ENCODE assay signal across 8 cellular contexts in the genomic region with DNA sequence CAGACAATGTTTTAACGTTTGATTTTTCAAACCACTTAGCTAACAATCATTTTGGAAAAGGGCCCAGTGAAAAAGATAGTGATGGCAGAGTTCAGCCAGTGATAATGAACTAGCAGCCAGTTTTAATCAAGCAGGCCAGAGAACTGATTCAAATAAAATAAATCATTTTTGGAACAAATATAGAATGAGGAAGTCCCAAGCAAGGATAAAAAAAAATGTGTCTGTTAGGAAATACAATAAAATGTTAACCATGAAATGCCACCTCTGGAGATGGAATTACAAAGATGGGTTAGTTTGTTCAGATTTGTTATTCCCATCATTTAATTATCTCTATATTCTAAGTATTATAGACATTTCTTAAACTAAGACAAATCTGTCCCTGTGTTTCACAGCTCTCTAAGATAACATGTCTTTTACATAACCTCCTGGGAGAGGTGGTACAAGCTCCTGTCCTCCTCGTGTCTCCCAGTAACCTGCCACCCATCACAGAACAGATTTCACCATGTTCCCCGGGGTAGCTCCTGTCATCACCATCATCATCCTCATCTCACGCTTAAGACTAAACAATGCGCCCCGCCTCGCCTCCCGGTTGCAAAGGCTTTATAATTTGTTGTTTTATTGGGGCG. TPM values are rescaled to one million over a fixed set of nuclear protein-coding genes. Genes with fewer than 3 reads are reported as not detected.
A peak's percentile ranks its signal among the peaks of the same experiment; 100 is the strongest.
DNase-seq lines count a peak whose midpoint lies in the region; ATAC-seq and TF ChIP-seq lines count a peak whose summit lies in the region.

No MANE protein-coding gene starts in this region.

- no TSS peak for BruUV-seq in Panc1 (replicated peaks; lab: Mats Ljungman, UMichigan)

- no peaks in the 10 kb centered on the region for H3K9me3 Mint-ChIP-seq in naive thymus-derived CD8-positive, alpha-beta T cell

- intact Hi-C loops in Panc1 (cut with micrococcal nuclease; ENCODE audit: unreplicated experiment) = loop anchor here (2.0 kb wide), 1 partner anchor 58 kb away; no protein-coding TSS in a partner anchor

- in situ Hi-C loops in Panc1 (cut with HindIII; ENCODE audit: low pct_unique_long_range_greater_than_20kb, low sequenced_read_pairs) = no loop called here

- H3K27me3 ChIP-seq in Panc1 (ENCODE audit: control insufficient read depth, insufficient read depth, low read length) = no peaks in the 10 kb centered on the region
- H3K27me3 ChIP-seq in effector memory CD4-positive, alpha-beta T cell (replicated peaks; ENCODE audit: control insufficient read depth, insufficient read depth, low read length, poor library complexity, severe bottlenecking) = no peaks in the 10 kb centered on the region

- no peak for TF ChIP-seq CTCF in AG10803 (conservative IDR thresholded peaks at IDR 0.05; ENCODE audit: low read length)
- no peak for TF ChIP-seq CTCF in Panc1 (IDR thresholded peaks at IDR 0.05)

- ATAC-seq in GM21390 (IDR thresholded peaks at IDR 0.05; ENCODE audit: unreplicated experiment) = peak; percentile 13
- ATAC-seq in Panc1 = no peak
- peak; percentile 3 to 5 for ATAC-seq in naive thymus-derived CD8-positive, alpha-beta T cell

- peak overlapping the region; percentile 75 for H3K27ac ChIP-seq in Panc1 (ENCODE audit: low read length)
- H3K27ac ChIP-seq in effector memory CD4-positive, alpha-beta T cell (ENCODE audit: insufficient read depth, low read length, poor library complexity, severe bottlenecking) = peak overlapping the region; percentile 92

- H3K4me1 ChIP-seq in Panc1 (ENCODE audit: control insufficient read depth, insufficient read depth, low read length) = no peaks in the 10 kb centered on the region; the same call in 1 of the 2 replicates
- peaks cover 21% of the 10 kb centered on the region for H3K4me1 ChIP-seq in effector memory CD4-positive, alpha-beta T cell (ENCODE audit: control insufficient read depth, insufficient read depth, low read length, poor library complexity, severe bottlenecking)

- H3K4me3 Mint-ChIP-seq in naive thymus-derived CD8-positive, alpha-beta T cell = peak overlapping the region; percentile 89 to 99 (median 93)

- no peaks in the 10 kb centered on the region for H3K36me3 ChIP-seq in Panc1 (ENCODE audit: control insufficient read depth, insufficient read depth, low read length)
- no peaks in the 10 kb centered on the region for H3K36me3 ChIP-seq in effector memory CD4-positive, alpha-beta T cell (ENCODE audit: control insufficient read depth, insufficient read depth, low read length)

- peaks cover 33 to 67% (median 58%) of the 10 kb centered on the region in 4 donors for H3K4me1 Mint-ChIP-seq in naive thymus-derived CD8-positive, alpha-beta T cell

- H3K27ac Mint-ChIP-seq in naive thymus-derived CD8-positive, alpha-beta T cell = peak overlapping the region; percentile 80 to 99 (median 92)

- H3K27me3 Mint-ChIP-seq in naive thymus-derived CD8-positive, alpha-beta T cell = peaks cover 0 to 2% (median 0%) of the 10 kb centered on the region in 5 donors

- H3K4me3 ChIP-seq in AG10803 (ENCODE audit: low read length) (peak overlapping the region; percentile 86), Panc1 (ENCODE audit: low read depth in 2 of 2, low read length in 2 of 2) (peak overlapping the region; percentile 79 to 83)
- peak overlapping the region; percentile 96 for H3K4me3 ChIP-seq in effector memory CD4-positive, alpha-beta T cell (ENCODE audit: insufficient read depth, low read depth, low read length, poor library complexity, severe bottlenecking)

- CTCF ChIA-PET in Panc1 (lab: Charles Lee) = interaction anchor here (1.1 kb wide), 1 partner anchor 80 kb away, joined by 3 read pairs; no protein-coding TSS in a partner anchor

- POLR2A ChIA-PET in Panc1 (lab: Charles Lee) = no interaction called here
- POLR2A ChIA-PET in naive thymus-derived CD8-positive, alpha-beta T cell (lab: Charles Lee) = interaction anchor here (0.6 to 2.5 kb wide), 20 partner anchors 10 to 331 kb away, joined by 3 to 40 read pairs (median 6); partner anchors contain the start of genes DAPK2 and PPIB

- H3K36me3 Mint-ChIP-seq in naive thymus-derived CD8-positive, alpha-beta T cell = peaks cover 0 to 3% (median 0%) of the 10 kb centered on the region in 3 donors

- DNase-seq in AG10803 (ENCODE audit: low read depth) (peak; percentile 8), Panc1 (ENCODE audit: low read depth, low spot score) (no peak), HuH-7.5 (ENCODE audit: low spot score) (no peak)
- no peak for DNase-seq in effector memory CD4-positive, alpha-beta T cell
- peak in 3 of 10 donors; percentile 13 to 30 (median 29) for DNase-seq in naive thymus-derived CD8-positive, alpha-beta T cell
- DNase-seq in activated CD4-positive, CD25-positive, alpha-beta regulatory T cell treated with anti-CD3 and anti-CD28 coated beads, Interleukin-2, amount 50 U/mL, for 72 hours = no peak
- DNase-seq in stimulated activated CD4-positive, alpha-beta T cell treated with anti-CD3 and anti-CD28 coated beads, Interleukin-2, amount 100 ng/mL, for 24 hours = no peak

- no peaks in the 10 kb centered on the region for H3K9me3 ChIP-seq in Panc1 (ENCODE audit: control insufficient read depth, insufficient read depth, low read depth, low read length)
- no peaks in the 10 kb centered on the region for H3K9me3 ChIP-seq in effector memory CD4-positive, alpha-beta T cell (ENCODE audit: control insufficient read depth, low read length)

RNA-seq across cellular contexts. Expression of gene HERC1, which starts 1.0 kb away (rescaled TPM):
- 29.7 TPM for total RNA-seq in Panc1 (2021; ENCODE audit: unreplicated experiment)
- polyA plus RNA-seq in Panc1 (2012; ENCODE audit: insufficient read length) = 23.3 TPM
- 100 to 1,000 TPM; 147 to 162 TPM for total RNA-seq in naive thymus-derived CD8-positive, alpha-beta T cell
- polyA plus RNA-seq in naive thymus-derived CD8-positive, alpha-beta T cell = 10 to 100 TPM; 23.1 to 41.0 (median 38.9) TPM
